In the genomic region with DNA sequence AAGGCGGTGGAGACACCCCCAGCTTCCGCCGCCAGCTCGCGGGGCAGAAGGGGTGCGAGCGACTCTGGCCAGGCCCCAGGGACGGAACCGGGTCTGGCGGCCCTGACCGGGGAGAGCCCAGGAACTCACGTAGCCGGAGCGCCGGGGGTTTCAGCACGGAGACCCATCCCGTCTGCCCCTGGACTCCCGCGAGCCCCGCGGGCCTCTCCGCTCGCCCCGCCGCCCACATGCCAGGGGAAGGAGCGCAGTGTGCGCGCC, we compare ENCODE assay signal across 10 cellular contexts. TPM values are rescaled to one million over a fixed set of nuclear protein-coding genes. Genes with fewer than 3 reads are reported as not detected.
DNase-seq lines count a peak whose midpoint lies in the region; ATAC-seq and TF ChIP-seq lines count a peak whose summit lies in the region.
"Not testable (repeated sequence)": the region's sequence is repeated elsewhere in the genome, so short reads cannot be mapped to it uniquely, and the experiment has no call there.
"Had no signal": no experiment of that assay in that cellular context is flagged by ENCODE, and none has a peak within 500 bp of the region (broad histone marks: within the 10 kb centered on the region; RNA-seq: fewer than 3 reads in every experiment).

No MANE protein-coding gene starts in this region.

- H3K9me3 ChIP-seq in prostate gland, upper lobe of right lung: not testable (repeated sequence)

- not testable (repeated sequence) for BruUV-seq in MCF 10A (replicated peaks; lab: Mats Ljungman, UMichigan)

- not testable (repeated sequence) for DNase-seq in GM06990 (ENCODE audit: extremely low read depth, insufficient read length); LNCaP clone FGC (ENCODE audit: low read depth); activated CD4-positive, alpha-beta T cell treated with anti-CD3 and anti-CD28 coated beads, Interleukin-2, amount 10 ng/mL, durations not matched to agents 7 days and 5 days; MCF 10A (ENCODE audit: unreplicated experiment); fibroblast of villous mesenchyme (ENCODE audit: low read depth); memory B cell (ENCODE audit: low spot score in 2 of 2); prostate gland (ENCODE audit: low spot score); upper lobe of right lung

- not testable (repeated sequence) for H3K4me1 ChIP-seq in prostate gland (replicated peaks); upper lobe of right lung

- ATAC-seq in memory B cell (ENCODE audit: low read depth); upper lobe of right lung: not testable (repeated sequence)

- intact Hi-C loops in MCF 10A (cut with micrococcal nuclease); upper lobe of right lung (cut with DNase I): not testable (repeated sequence)
- intact Hi-C loops in prostate gland (cut with DNase I) = loop anchor here (5.0 kb wide), 1 partner anchor 210 kb away; a partner anchor contains a TSS

- H3K4me3 Mint-ChIP-seq in activated CD4-positive, alpha-beta T cell treated with anti-CD3 and anti-CD28 coated beads, Interleukin-2, amount 10 ng/mL, durations not matched to agents 7 days and 5 days = peak overlapping the region; percentile 95
- H3K4me3 Mint-ChIP-seq in MCF 10A (ENCODE audit: unreplicated experiment) (peak overlapping the region; percentile 83), memory B cell (peak overlapping the region; percentile 99)

- H3K27me3 ChIP-seq in GM06990 (replicated peaks; ENCODE audit: control insufficient read depth, insufficient read depth, low read length); prostate gland (replicated peaks; ENCODE audit: insufficient read depth); upper lobe of right lung: not testable (repeated sequence)

- H3K4me3 ChIP-seq in GM06990 (replicated peaks; ENCODE audit: low read depth, low read length) = peak overlapping the region; percentile 66
- peak overlapping the region; percentile 79 for H3K4me3 ChIP-seq in LNCaP clone FGC (ENCODE audit: low read depth, low read length)
- peak overlapping the region; percentile 69 for H3K4me3 ChIP-seq in fibroblast of villous mesenchyme (ENCODE audit: low read depth, low read length)
- H3K4me3 ChIP-seq in prostate gland = peak overlapping the region; percentile 70 to 75
- H3K4me3 ChIP-seq in upper lobe of right lung = peak overlapping the region; percentile 72

- CTCF ChIA-PET in activated CD4-positive, alpha-beta T cell treated with anti-CD3 and anti-CD28 coated beads, Interleukin-2, amount 10 ng/mL, durations not matched to agents 7 days and 5 days (lab: Charles Lee) = not testable (repeated sequence)
- CTCF ChIA-PET in MCF 10A (lab: Yijun Ruan, JAX) = interaction anchor here (0.8 kb wide), 1 partner anchor 148 kb away, joined by 3 read pairs; no protein-coding TSS in a partner anchor

- TF ChIP-seq CTCF in GM06990 (IDR thresholded peaks at IDR 0.05; ENCODE audit: insufficient read depth, low read length, poor library complexity, severe bottlenecking); LNCaP clone FGC (IDR thresholded peaks at IDR 0.05; ENCODE audit: control insufficient read depth, extremely low read depth, insufficient read depth); MCF 10A (IDR thresholded peaks at IDR 0.05; ENCODE audit: unreplicated experiment); fibroblast of villous mesenchyme (IDR thresholded peaks at IDR 0.05; ENCODE audit: insufficient read depth, low read depth, low read length); upper lobe of right lung (IDR thresholded peaks at IDR 0.05): not testable (repeated sequence)
- TF ChIP-seq CTCF in prostate gland (IDR thresholded peaks at IDR 0.05) = peak in 1 of 4 experiments; percentile 7

- not testable (repeated sequence) for H3K36me3 ChIP-seq in GM06990 (ENCODE audit: control insufficient read depth, insufficient read depth, low read length); prostate gland; upper lobe of right lung

- not testable (repeated sequence) for H3K36me3 Mint-ChIP-seq in activated CD4-positive, alpha-beta T cell treated with anti-CD3 and anti-CD28 coated beads, Interleukin-2, amount 10 ng/mL, durations not matched to agents 7 days and 5 days (ENCODE audit: low read depth); memory B cell
- H3K36me3 Mint-ChIP-seq in MCF 10A (ENCODE audit: insufficient read depth, unreplicated experiment) = peaks cover 13% of the 10 kb centered on the region

- peaks cover 17% of the 10 kb centered on the region for H3K4me1 Mint-ChIP-seq in activated CD4-positive, alpha-beta T cell treated with anti-CD3 and anti-CD28 coated beads, Interleukin-2, amount 10 ng/mL, durations not matched to agents 7 days and 5 days
- not testable (repeated sequence) for H3K4me1 Mint-ChIP-seq in MCF 10A (ENCODE audit: insufficient read depth, unreplicated experiment)
- H3K4me1 Mint-ChIP-seq in memory B cell = peaks cover 10% of the 10 kb centered on the region

- peak overlapping the region; percentile 81 to 86 for H3K27ac ChIP-seq in prostate gland
- peak overlapping the region; percentile 72 for H3K27ac ChIP-seq in upper lobe of right lung

- peak overlapping the region; percentile 78 for H3K27ac Mint-ChIP-seq in activated CD4-positive, alpha-beta T cell treated with anti-CD3 and anti-CD28 coated beads, Interleukin-2, amount 10 ng/mL, durations not matched to agents 7 days and 5 days
- H3K27ac Mint-ChIP-seq in MCF 10A (ENCODE audit: low read depth, unreplicated experiment) (peak overlapping the region; percentile 96), memory B cell (peak overlapping the region; percentile 86)

- POLR2A ChIA-PET in activated CD4-positive, alpha-beta T cell treated with anti-CD3 and anti-CD28 coated beads, Interleukin-2, amount 10 ng/mL, durations not matched to agents 7 days and 5 days (lab: Charles Lee) = not testable (repeated sequence)
- POLR2A ChIA-PET in MCF 10A (lab: Yijun Ruan, JAX) = interaction anchor here (0.6 to 1.4 kb wide), 2 partner anchors 133 to 314 kb away, joined by 3 read pairs; no protein-coding TSS in a partner anchor

- H3K9me3 Mint-ChIP-seq in activated CD4-positive, alpha-beta T cell treated with anti-CD3 and anti-CD28 coated beads, Interleukin-2, amount 10 ng/mL, durations not matched to agents 7 days and 5 days; MCF 10A (ENCODE audit: unreplicated experiment); memory B cell: not testable (repeated sequence)

- 0% methylated on average over 21 of the region's 28 CpGs for WGBS in prostate gland

- H3K27me3 Mint-ChIP-seq in activated CD4-positive, alpha-beta T cell treated with anti-CD3 and anti-CD28 coated beads, Interleukin-2, amount 10 ng/mL, durations not matched to agents 7 days and 5 days; MCF 10A (ENCODE audit: insufficient read depth, unreplicated experiment); memory B cell: not testable (repeated sequence)

- peak; percentile 26 for TF ChIP-seq POLR2A in prostate gland (IDR thresholded peaks at IDR 0.05)

RNA-seq across cellular contexts. Expression of a gene that starts 15.1 kb away (rescaled TPM):
- total RNA-seq in activated CD4-positive, alpha-beta T cell treated with anti-CD3 and anti-CD28 coated beads, Interleukin-2, amount 10 ng/mL, durations not matched to agents 7 days and 5 days = under 1 TPM in 1 of 2 experiments, not detected in 1; 0.15 TPM
- total RNA-seq in MCF 10A (2022) (not detected in 2 replicates), fibroblast of villous mesenchyme (under 0.01 TPM in 1 of 2 replicates, not detected in the other), prostate gland (under 1 TPM; 0.18 to 0.68 TPM), upper lobe of right lung (0.43 TPM)
- total RNA-seq: pulmonary artery endothelial cell, SK-MEL-5 had no signal
